8 cellular contexts compared by ENCODE assay signal in genomic region chr14:35045798-35046047, GRCh38. TPM values are rescaled to one million over a fixed set of nuclear protein-coding genes. Genes with fewer than 3 reads are reported as not detected.
DNase-seq lines count a peak whose midpoint lies in the region; ATAC-seq and TF ChIP-seq lines count a peak whose summit lies in the region.

No MANE protein-coding gene starts in this region.

- peaks cover 24% of the 10 kb centered on the region for H3K4me1 ChIP-seq in adipocyte (ENCODE audit: control insufficient read depth, insufficient read depth, low read length)
- H3K4me1 ChIP-seq in thymus (ENCODE audit: control insufficient read depth, insufficient read depth, low read length) = peaks cover 4% of the 10 kb centered on the region

- no peaks in the 10 kb centered on the region for H3K36me3 ChIP-seq in adipocyte (ENCODE audit: control insufficient read depth, insufficient read depth, low read length, severe bottlenecking)
- H3K36me3 ChIP-seq in thymus (ENCODE audit: control insufficient read depth, insufficient read depth) = no peaks in the 10 kb centered on the region

- no peak for DNase-seq in activated T-cell treated with anti-CD3 and anti-CD28 coated beads, Interleukin-2, amount 50 U/mL, for 24 hours
- DNase-seq in activated T-cell treated with anti-CD3 and anti-CD28 coated beads for 4 hours (no peak), adipocyte (ENCODE audit: low read depth) (no peak), NCI-H1694 (lab: John Stamatoyannopoulos, UW) (no peak), omental fat pad (ENCODE audit: low spot score) (no peak)
- no peak for DNase-seq in stimulated activated CD4-positive, alpha-beta T cell treated with anti-CD3 and anti-CD28 coated beads, Interleukin-4, amount 100 ng/mL, for 1 hour

- TF ChIP-seq CTCF in omental fat pad (IDR thresholded peaks at IDR 0.05) = no peak

- H3K4me3 Mint-ChIP-seq in activated T-cell treated with anti-CD3 and anti-CD28 coated beads, Interleukin-2, amount 50 U/mL, for 24 hours = peak overlapping the region; percentile 91

- ATAC-seq in omental fat pad (ENCODE audit: low FRiP score) = no peak

- peaks cover 36% of the 10 kb centered on the region for H3K36me3 Mint-ChIP-seq in activated T-cell treated with anti-CD3 and anti-CD28 coated beads, Interleukin-2, amount 50 U/mL, for 24 hours (ENCODE audit: low read depth)

- WGBS in thymus = 0% methylated on average over 6 of the region's 6 CpGs

- H3K4me1 Mint-ChIP-seq in activated T-cell treated with anti-CD3 and anti-CD28 coated beads, Interleukin-2, amount 50 U/mL, for 24 hours (ENCODE audit: low read depth) = peaks cover 30% of the 10 kb centered on the region

- H3K9ac ChIP-seq in adipocyte (ENCODE audit: low read length) = peak overlapping the region; percentile 93

- no peaks in the 10 kb centered on the region for H3K27me3 Mint-ChIP-seq in activated T-cell treated with anti-CD3 and anti-CD28 coated beads, Interleukin-2, amount 50 U/mL, for 24 hours

- H3K27me3 ChIP-seq in adipocyte (replicated peaks; ENCODE audit: control insufficient read depth, insufficient read depth, low read length) (no peaks in the 10 kb centered on the region), layer of hippocampus (ENCODE audit: control insufficient read depth, insufficient read depth, low read length) (no peaks in the 10 kb centered on the region), thymus (ENCODE audit: control insufficient read depth, insufficient read depth) (no peaks in the 10 kb centered on the region)

- H3K27ac Mint-ChIP-seq in activated T-cell treated with anti-CD3 and anti-CD28 coated beads, Interleukin-2, amount 50 U/mL, for 24 hours = peak overlapping the region; percentile 96

- H3K9me3 ChIP-seq in adipocyte (ENCODE audit: control insufficient read depth, low read length) = no peaks in the 10 kb centered on the region
- H3K9me3 ChIP-seq in thymus (ENCODE audit: control insufficient read depth) = no peaks in the 10 kb centered on the region

- H3K27ac ChIP-seq in layer of hippocampus (ENCODE audit: low read depth, low read length) (peak overlapping the region; percentile 97), thymus (ENCODE audit: low read depth) (peak overlapping the region; percentile 90)

- H3K4me3 ChIP-seq in adipocyte (ENCODE audit: low read length) (peak overlapping the region; percentile 96), thymus (ENCODE audit: low read length) (peak overlapping the region; percentile 68)

- H3K9me3 Mint-ChIP-seq in activated T-cell treated with anti-CD3 and anti-CD28 coated beads, Interleukin-2, amount 50 U/mL, for 24 hours = no peaks in the 10 kb centered on the region

RNA-seq across cellular contexts. Expression of gene FAM177A1, which starts 0.3 kb away (rescaled TPM):
- polyA plus RNA-seq in thymus = 65.1 TPM
- total RNA-seq in omental fat pad = 100 to 1,000 TPM in 1 of 4 donors, 10 to 100 TPM in 3; 35.7 to 123 (median 52.3) TPM
